Comparison of ENCODE assay signal across 20 cellular contexts in the genomic region with DNA sequence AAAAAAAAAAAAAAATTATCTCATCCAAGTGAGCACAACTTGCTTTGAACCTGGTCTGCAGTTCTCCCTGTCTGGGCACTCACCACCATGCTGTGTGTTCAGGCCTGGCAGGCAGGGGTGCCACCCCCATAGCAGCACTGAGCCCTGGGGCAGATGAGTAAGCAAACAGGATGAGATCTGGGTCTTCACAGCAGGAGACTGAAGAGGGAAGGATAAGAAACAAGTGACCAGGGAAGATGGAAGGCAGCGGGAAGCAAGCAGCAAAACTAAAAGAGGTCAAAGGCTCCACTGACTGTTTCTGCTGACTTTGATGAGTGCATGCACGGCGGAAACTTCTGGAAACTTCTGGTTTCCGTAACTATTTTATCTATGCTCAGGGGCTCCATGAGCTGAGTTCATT.
DNase-seq lines count a peak whose midpoint lies in the region; ATAC-seq and TF ChIP-seq lines count a peak whose summit lies in the region.
"Had no signal": no experiment of that assay in that cellular context is flagged by ENCODE, and none has a peak within 500 bp of the region (broad histone marks: within the 10 kb centered on the region; RNA-seq: fewer than 3 reads in every experiment).

No MANE protein-coding gene starts in this region.

- no peak overlapping the region for H3K4me3 ChIP-seq in H7 (ENCODE audit: insufficient read depth, low read depth, low read length)
- no peak overlapping the region for H3K4me3 ChIP-seq in PC-3 (ENCODE audit: low read length)
- H3K4me3 ChIP-seq in ectodermal cell (ENCODE audit: insufficient read depth, low read depth, low read length) = no peak overlapping the region
- H3K4me3 ChIP-seq: BLaER1 treated with 17β-estradiol and CSF1 and Interleukin-3, amounts not matched to agents 10 nM and 100 nM; HAP-1 had no signal

- CTCF ChIA-PET in PC-3 (lab: Charles Lee) = no interaction called here
- CTCF ChIA-PET in activated CD8-positive, alpha-beta T cell treated with anti-CD3 and anti-CD28 coated beads, Interleukin-2, amount 10 ng/mL, durations not matched to agents 7 days and 5 days (lab: Charles Lee) = interaction anchor here (1.4 kb wide), 1 partner anchor 65 kb away, joined by 3 read pairs; no protein-coding TSS in a partner anchor

- no peak overlapping the region for H3K4me2 ChIP-seq in PC-3 (ENCODE audit: low read length)

- POLR2A ChIA-PET in PC-3 (lab: Charles Lee; ENCODE audit: unreplicated experiment) = no interaction called here
- POLR2A ChIA-PET in activated CD8-positive, alpha-beta T cell treated with anti-CD3 and anti-CD28 coated beads, Interleukin-2, amount 10 ng/mL, durations not matched to agents 7 days and 5 days (lab: Charles Lee) = interaction anchor here (0.9 kb wide), 1 partner anchor 32 kb away, joined by 3 read pairs; no protein-coding TSS in a partner anchor
- POLR2A ChIA-PET in naive thymus-derived CD8-positive, alpha-beta T cell (lab: Charles Lee) = no interaction called here

- WGBS in ectodermal cell, 2 experiments = 70 to 75% methylated on average over 4 of the region's 4 CpGs

- H3K36me3 ChIP-seq in H7 (replicated peaks; ENCODE audit: control insufficient read depth, insufficient read depth, low read length) (no peaks in the 10 kb centered on the region), PC-3 (ENCODE audit: low read depth, low read length) (no peaks in the 10 kb centered on the region), ectodermal cell (ENCODE audit: control insufficient read depth, insufficient read depth, low read length) (peaks cover 10% of the 10 kb centered on the region)
- H3K36me3 ChIP-seq: HAP-1 had no signal

- H3K4me1 Mint-ChIP-seq in neural crest cell = peaks cover 35% of the 10 kb centered on the region
- peaks cover 16% of the 10 kb centered on the region for H3K4me1 Mint-ChIP-seq in activated CD8-positive, alpha-beta T cell treated with anti-CD3 and anti-CD28 coated beads, Interleukin-2, amount 10 ng/mL, durations not matched to agents 7 days and 5 days (ENCODE audit: low read depth)
- peaks cover 9 to 16% (median 12%) of the 10 kb centered on the region in 4 donors for H3K4me1 Mint-ChIP-seq in naive thymus-derived CD8-positive, alpha-beta T cell

- H3K27me3 ChIP-seq in H7 (ENCODE audit: control insufficient read depth, insufficient read depth, low read length) (no peaks in the 10 kb centered on the region), PC-3 (ENCODE audit: low read length) (no peaks in the 10 kb centered on the region), ectodermal cell (ENCODE audit: control insufficient read depth, insufficient read depth, low read length, poor library complexity, severe bottlenecking) (no peaks in the 10 kb centered on the region)
- H3K27me3 ChIP-seq: BLaER1 treated with 17β-estradiol and CSF1 and Interleukin-3, amounts not matched to agents 10 nM and 100 nM had no signal

- no TSS peak for BruUV-seq in PC-3 (replicated peaks; lab: Mats Ljungman, UMichigan)

- peak; percentile 62; the same call in 1 of the 2 replicates for ATAC-seq in PC-3
- ATAC-seq in activated CD8-positive, alpha-beta T cell treated with anti-CD3 and anti-CD28 coated beads, Interleukin-2, amount 10 ng/mL, durations not matched to agents 7 days and 5 days = no peak
- ATAC-seq in naive thymus-derived CD8-positive, alpha-beta T cell = no peak

- H3K27ac Mint-ChIP-seq in neural crest cell (ENCODE audit: unreplicated experiment) = peak overlapping the region; percentile 76
- no peak overlapping the region for H3K27ac Mint-ChIP-seq in activated CD8-positive, alpha-beta T cell treated with anti-CD3 and anti-CD28 coated beads, Interleukin-2, amount 10 ng/mL, durations not matched to agents 7 days and 5 days
- H3K27ac Mint-ChIP-seq in naive thymus-derived CD8-positive, alpha-beta T cell = peak overlapping the region in 1 of 10 donors; percentile 88
- H3K27ac Mint-ChIP-seq: stimulated activated naive CD8-positive, alpha-beta T cell treated with anti-CD3 and anti-CD28 coated beads, Interleukin-15, Interleukin-2, amounts not matched to agents 100 ng/mL and 50 ng/mL, for 24 hours had no signal

- peaks cover 13% of the 10 kb centered on the region for H3K36me3 Mint-ChIP-seq in neural crest cell (ENCODE audit: low read depth)
- H3K36me3 Mint-ChIP-seq in activated CD8-positive, alpha-beta T cell treated with anti-CD3 and anti-CD28 coated beads, Interleukin-2, amount 10 ng/mL, durations not matched to agents 7 days and 5 days (ENCODE audit: low read depth) = peaks cover 6% of the 10 kb centered on the region
- H3K36me3 Mint-ChIP-seq in naive thymus-derived CD8-positive, alpha-beta T cell = no peaks in the 10 kb centered on the region

- no peaks in the 10 kb centered on the region for H3K79me2 ChIP-seq in PC-3 (ENCODE audit: low read length)

- H3K9ac ChIP-seq in PC-3 (ENCODE audit: low read length) = no peak overlapping the region
- H3K9ac ChIP-seq: BLaER1 treated with 17β-estradiol and CSF1 and Interleukin-3, amounts not matched to agents 10 nM and 100 nM had no signal

- no peak overlapping the region for H3K4me3 Mint-ChIP-seq in neural crest cell
- H3K4me3 Mint-ChIP-seq in activated CD8-positive, alpha-beta T cell treated with anti-CD3 and anti-CD28 coated beads, Interleukin-2, amount 10 ng/mL, durations not matched to agents 7 days and 5 days = no peak overlapping the region
- H3K4me3 Mint-ChIP-seq in naive thymus-derived CD8-positive, alpha-beta T cell = no peak overlapping the region
- H3K4me3 Mint-ChIP-seq: stimulated activated naive CD8-positive, alpha-beta T cell treated with anti-CD3 and anti-CD28 coated beads, Interleukin-15, Interleukin-2, amounts not matched to agents 100 ng/mL and 50 ng/mL, for 24 hours had no signal

- H3K9me3 ChIP-seq in PC-3 (ENCODE audit: low read length) (no peaks in the 10 kb centered on the region), ectodermal cell (ENCODE audit: control insufficient read depth, low read length) (no peaks in the 10 kb centered on the region)
- H3K9me3 ChIP-seq: BLaER1 treated with 17β-estradiol and CSF1 and Interleukin-3, amounts not matched to agents 10 nM and 100 nM; HAP-1 had no signal

- DNase-seq in H7 (peak; percentile 58), PC-3 (peak; percentile 47), neural crest cell (ENCODE audit: low read depth, low spot score) (no peak)
- DNase-seq in activated CD8-positive, alpha-beta T cell treated with anti-CD3 and anti-CD28 coated beads, Interleukin-2, amount 10 ng/mL, durations not matched to agents 7 days and 5 days = no peak
- no peak for DNase-seq in naive thymus-derived CD8-positive, alpha-beta T cell
- DNase-seq in stimulated activated CD4-positive, alpha-beta T cell treated with anti-CD3 and anti-CD28 coated beads, Interleukin-1b, Interleukin-23, amount 100 ng/mL, for 48 hours = no peak
- DNase-seq: activated CD4-positive, CD25-positive, alpha-beta regulatory T cell treated with anti-CD3 and anti-CD28 coated beads, Interleukin-2, amount 50 U/mL, for 72 hours; amniotic stem cell; cortex of kidney; DMS 273 treated with DMSO at 0.1 percent for 48 hours; erythroblast; NCI-H1694; NCI-H446 treated with DMSO at 0.1 percent for 48 hours; SIG-M5; T-helper 2 cell; trophoblast cell had no signal

- H2AFZ ChIP-seq in PC-3 (ENCODE audit: low read length) = no peak overlapping the region

- no peaks in the 10 kb centered on the region for H4K20me1 ChIP-seq in PC-3 (ENCODE audit: low read length)

- no peaks in the 10 kb centered on the region for H3K9me2 ChIP-seq in PC-3 (replicated peaks; ENCODE audit: low read length)

- no peak overlapping the region for H3K27ac ChIP-seq in PC-3 (ENCODE audit: low read length)
- peak overlapping the region; percentile 50 for H3K27ac ChIP-seq in ectodermal cell (ENCODE audit: insufficient read depth, low read depth, low read length, poor library complexity, severe bottlenecking)
- H3K27ac ChIP-seq: BLaER1 treated with 17β-estradiol and CSF1 and Interleukin-3, amounts not matched to agents 10 nM and 100 nM had no signal

- H3K9me3 Mint-ChIP-seq in neural crest cell = peaks cover 2% of the 10 kb centered on the region
- no peaks in the 10 kb centered on the region for H3K9me3 Mint-ChIP-seq in activated CD8-positive, alpha-beta T cell treated with anti-CD3 and anti-CD28 coated beads, Interleukin-2, amount 10 ng/mL, durations not matched to agents 7 days and 5 days (ENCODE audit: insufficient read depth)
- H3K9me3 Mint-ChIP-seq in naive thymus-derived CD8-positive, alpha-beta T cell = no peaks in the 10 kb centered on the region
- H3K9me3 Mint-ChIP-seq: stimulated activated naive CD8-positive, alpha-beta T cell treated with anti-CD3 and anti-CD28 coated beads, Interleukin-15, Interleukin-2, amounts not matched to agents 100 ng/mL and 50 ng/mL, for 24 hours had no signal

- intact Hi-C loops in PC-3 (cut with micrococcal nuclease) = no loop called here

- H3K4me1 ChIP-seq in PC-3 (ENCODE audit: insufficient read depth, low read length) (peaks cover 23% of the 10 kb centered on the region), ectodermal cell (ENCODE audit: control insufficient read depth, insufficient read depth, low read length) (peaks cover 34% of the 10 kb centered on the region)
- H3K4me1 ChIP-seq: HAP-1 had no signal

- H3K27me3 Mint-ChIP-seq in neural crest cell (ENCODE audit: low read depth) = no peaks in the 10 kb centered on the region
- H3K27me3 Mint-ChIP-seq in activated CD8-positive, alpha-beta T cell treated with anti-CD3 and anti-CD28 coated beads, Interleukin-2, amount 10 ng/mL, durations not matched to agents 7 days and 5 days (ENCODE audit: low read depth) = no peaks in the 10 kb centered on the region
- no peaks in the 10 kb centered on the region for H3K27me3 Mint-ChIP-seq in naive thymus-derived CD8-positive, alpha-beta T cell
- H3K27me3 Mint-ChIP-seq: stimulated activated naive CD8-positive, alpha-beta T cell treated with anti-CD3 and anti-CD28 coated beads, Interleukin-15, Interleukin-2, amounts not matched to agents 100 ng/mL and 50 ng/mL, for 24 hours had no signal

- TF ChIP-seq CTCF in PC-3 (conservative IDR thresholded peaks at IDR 0.05; ENCODE audit: low read depth, low read length) (no peak), neural crest cell (conservative IDR thresholded peaks at IDR 0.05) (no peak)

- H3F3A ChIP-seq in PC-3 (ENCODE audit: low read length, unreplicated experiment) = no peaks in the 10 kb centered on the region

Comparison
In these comparisons a context has a peak if more than half of its experiments do, and no peak if none do; other contexts are left out.
1. DNase-seq: peak in H7 (single experiment) and PC-3 (single experiment); none in neural crest cell (single experiment), activated CD8-positive, alpha-beta T cell treated with anti-CD3 and anti-CD28 coated beads, Interleukin-2, amount 10 ng/mL, durations not matched to agents 7 days and 5 days (single experiment), naive thymus-derived CD8-positive, alpha-beta T cell (0 of 10) and stimulated activated CD4-positive, alpha-beta T cell treated with anti-CD3 and anti-CD28 coated beads, Interleukin-1b, Interleukin-23, amount 100 ng/mL, for 48 hours (single experiment).